1 cellular context compared by ENCODE assay signal in genomic region chr7:55031075-55031474, GRCh38.
TF ChIP-seq lines count a peak whose summit lies in the region.

No MANE protein-coding gene starts in this region.

TF ChIP-seq in HepG2, 621 proteins besides CTCF, POLR2A, EP300 and RAD21 (continued from another document and continues in another):
- no peak for TF ChIP-seq ZNF431 (CRISPR knock-in tag; IDR thresholded peaks at IDR 0.05; ENCODE audit: borderline replicate concordance, low read depth)
- no peak for TF ChIP-seq ZNF629 (CRISPR knock-in tag; conservative IDR thresholded peaks at IDR 0.05)
- TF ChIP-seq POLR2AphosphoS5 (IDR thresholded peaks at IDR 0.05; ENCODE audit: low read depth, low read length): no peak
- no peak for TF ChIP-seq SIX1 (CRISPR knock-in tag; IDR thresholded peaks at IDR 0.05; ENCODE audit: borderline replicate concordance)
- TF ChIP-seq ZNF710 (CRISPR knock-in tag; IDR thresholded peaks at IDR 0.05; ENCODE audit: borderline replicate concordance): no peak
- TF ChIP-seq ZNF670 (CRISPR knock-in tag; IDR thresholded peaks at IDR 0.05; ENCODE audit: borderline replicate concordance): no peak
- TF ChIP-seq HDAC2 (CRISPR knock-in tag; IDR thresholded peaks at IDR 0.05): 0 out of 2 replicates have a peak, but pooled peaks have one; percentile 31
- TF ChIP-seq TFDP1 (CRISPR knock-in tag; IDR thresholded peaks at IDR 0.05; ENCODE audit: borderline replicate concordance): no peak
- TF ChIP-seq ZNF30 (CRISPR knock-in tag; IDR thresholded peaks at IDR 0.05): no peak
- TF ChIP-seq ZNF75D (CRISPR knock-in tag; IDR thresholded peaks at IDR 0.05; ENCODE audit: borderline replicate concordance): no peak
- peak; percentile 84 for TF ChIP-seq PPARG (CRISPR knock-in tag; conservative IDR thresholded peaks at IDR 0.05)
- no peak for TF ChIP-seq GMEB1 (CRISPR knock-in tag; IDR thresholded peaks at IDR 0.05; ENCODE audit: borderline replicate concordance)
- TF ChIP-seq SMARCC2 (IDR thresholded peaks at IDR 0.05): no peak
- peak; percentile 90 for TF ChIP-seq CREM (IDR thresholded peaks at IDR 0.05)
- TF ChIP-seq CREM (CRISPR knock-in tag; IDR thresholded peaks at IDR 0.05): no peak
- TF ChIP-seq TARDBP (CRISPR knock-in tag; IDR thresholded peaks at IDR 0.05): no peak
- no peak for TF ChIP-seq KLF11 (CRISPR knock-in tag; IDR thresholded peaks at IDR 0.05)
- no peak for TF ChIP-seq ZNF644 (CRISPR knock-in tag; IDR thresholded peaks at IDR 0.05; ENCODE audit: low read depth)
- TF ChIP-seq PATZ1 (CRISPR knock-in tag; IDR thresholded peaks at IDR 0.05): no peak
- no peak for TF ChIP-seq ZBTB37 (CRISPR knock-in tag; IDR thresholded peaks at IDR 0.05)
- no peak for TF ChIP-seq ZNF674 (CRISPR knock-in tag; IDR thresholded peaks at IDR 0.05; ENCODE audit: low read depth)
- TF ChIP-seq DPF2 (CRISPR knock-in tag; IDR thresholded peaks at IDR 0.05; ENCODE audit: borderline replicate concordance, low read depth): 0 out of 2 replicates have a peak, but pooled peaks have one; percentile 53
- TF ChIP-seq KDM5A (IDR thresholded peaks at IDR 0.05; ENCODE audit: borderline replicate concordance, low read length): no peak
- no peak for TF ChIP-seq PBX3 (CRISPR knock-in tag; IDR thresholded peaks at IDR 0.05; ENCODE audit: borderline replicate concordance)
- TF ChIP-seq SRSF1 (optimal IDR thresholded peaks at IDR 0.05; ENCODE audit: low read depth, low read length): no peak
- no peak for TF ChIP-seq ZNF460 (CRISPR knock-in tag; IDR thresholded peaks at IDR 0.05; ENCODE audit: borderline replicate concordance)
- TF ChIP-seq ZNF280B (CRISPR knock-in tag; IDR thresholded peaks at IDR 0.05; ENCODE audit: borderline replicate concordance): no peak
- TF ChIP-seq ZNF333 (CRISPR knock-in tag; IDR thresholded peaks at IDR 0.05; ENCODE audit: borderline replicate concordance): no peak
- TF ChIP-seq HIC2 (CRISPR knock-in tag; IDR thresholded peaks at IDR 0.05; ENCODE audit: low read depth): no peak
- TF ChIP-seq ZMAT5 (CRISPR knock-in tag; IDR thresholded peaks at IDR 0.05; ENCODE audit: borderline replicate concordance, low read depth): no peak
- TF ChIP-seq SALL1 (CRISPR knock-in tag; IDR thresholded peaks at IDR 0.05): peak; percentile 66; the same call in 1 of the 2 replicates
- TF ChIP-seq ZNF567 (CRISPR knock-in tag; IDR thresholded peaks at IDR 0.05; ENCODE audit: borderline replicate concordance): no peak
- no peak for TF ChIP-seq ZFAT (CRISPR knock-in tag; conservative IDR thresholded peaks at IDR 0.05)
- no peak for TF ChIP-seq ZSCAN31 (CRISPR knock-in tag; IDR thresholded peaks at IDR 0.05; ENCODE audit: low read depth)
- no peak for TF ChIP-seq KLF12 (CRISPR knock-in tag; IDR thresholded peaks at IDR 0.05; ENCODE audit: borderline replicate concordance)
- TF ChIP-seq BRD4 (CRISPR knock-in tag; IDR thresholded peaks at IDR 0.05): no peak
- TF ChIP-seq ZZZ3 (CRISPR knock-in tag; IDR thresholded peaks at IDR 0.05; ENCODE audit: borderline replicate concordance): no peak
- TF ChIP-seq HNF1B (CRISPR knock-in tag; IDR thresholded peaks at IDR 0.05): 0 out of 2 replicates have a peak, but pooled peaks have one; percentile 40
- no peak for TF ChIP-seq ISX (CRISPR knock-in tag; conservative IDR thresholded peaks at IDR 0.05)
- no peak for TF ChIP-seq THAP7 (CRISPR knock-in tag; IDR thresholded peaks at IDR 0.05)
- no peak for TF ChIP-seq RXRA (CRISPR knock-in tag; IDR thresholded peaks at IDR 0.05)
- TF ChIP-seq SRSF4 (IDR thresholded peaks at IDR 0.05; ENCODE audit: low read depth, low read length, poor library complexity, severe bottlenecking): no peak
- TF ChIP-seq ZNF317 (CRISPR knock-in tag; IDR thresholded peaks at IDR 0.05): no peak
- no peak for TF ChIP-seq PBX2 (CRISPR knock-in tag; IDR thresholded peaks at IDR 0.05)
- TF ChIP-seq PAX8 (CRISPR knock-in tag; IDR thresholded peaks at IDR 0.05; ENCODE audit: borderline replicate concordance): no peak
- no peak for TF ChIP-seq ZBTB7B (CRISPR knock-in tag; IDR thresholded peaks at IDR 0.05)
- no peak for TF ChIP-seq SRY (CRISPR knock-in tag; IDR thresholded peaks at IDR 0.05)
- TF ChIP-seq POLR2AphosphoS2 (IDR thresholded peaks at IDR 0.05; ENCODE audit: low read depth, low read length): no peak
- no peak for TF ChIP-seq ZNF274 (CRISPR knock-in tag; IDR thresholded peaks at IDR 0.05)
- TF ChIP-seq ZNF619 (CRISPR knock-in tag; IDR thresholded peaks at IDR 0.05): no peak
- TF ChIP-seq CAMTA2 (CRISPR knock-in tag; IDR thresholded peaks at IDR 0.05; ENCODE audit: borderline replicate concordance): no peak
- TF ChIP-seq ZFY (CRISPR knock-in tag; IDR thresholded peaks at IDR 0.05): no peak
- TF ChIP-seq ZNF446 (CRISPR knock-in tag; IDR thresholded peaks at IDR 0.05): no peak
- no peak for TF ChIP-seq ZNF775 (CRISPR knock-in tag; IDR thresholded peaks at IDR 0.05; ENCODE audit: borderline replicate concordance)
- TF ChIP-seq ZFP1 (CRISPR knock-in tag; IDR thresholded peaks at IDR 0.05): no peak
